ENCODE assay signal across 8 cellular contexts in genomic region chr1:169486281-169486904, GRCh38. TPM values are rescaled to one million over a fixed set of nuclear protein-coding genes. Genes with fewer than 3 reads are reported as not detected.
DNase-seq lines count a peak whose midpoint lies in the region; ATAC-seq and TF ChIP-seq lines count a peak whose summit lies in the region.

No MANE protein-coding gene starts in this region.

- DNase-seq in DND-41 (no peak), brain microvascular endothelial cell (peak; percentile 56), tibial nerve (ENCODE audit: low spot score in 2 of 2) (no peak), middle frontal gyrus (ENCODE audit: extremely low spot score, low spot score) (no peak), NCI-H2107 treated with DMSO at 0.1 percent for 48 hours (lab: John Stamatoyannopoulos, UW; ENCODE audit: unreplicated experiment) (no peak)

- H3K79me2 ChIP-seq in DND-41 (ENCODE audit: insufficient read depth, low read length): peaks cover 18% of the 10 kb centered on the region; the same call in 1 of the 2 replicates

- H3K4me2 ChIP-seq in DND-41 (ENCODE audit: insufficient read depth, low read length): peak overlapping the region; percentile 70

- peak overlapping the region; percentile 74 for H2AFZ ChIP-seq in DND-41 (ENCODE audit: low read depth, low read length)

- H3K36me3 ChIP-seq in DND-41 (ENCODE audit: insufficient read depth, low read length) (no peaks in the 10 kb centered on the region), HUES64 (ENCODE audit: insufficient read depth, low read length) (no peaks in the 10 kb centered on the region), brain microvascular endothelial cell (replicated peaks) (no peaks in the 10 kb centered on the region), liver (ENCODE audit: control insufficient read depth in 4 of 4, insufficient read depth in 3 of 4, low read depth in 1 of 4, low read length in 3 of 4) (no peaks in the 10 kb centered on the region), tibial nerve (no peaks in the 10 kb centered on the region)

- H3K9ac ChIP-seq in DND-41 (ENCODE audit: low read depth, low read length) (peak overlapping the region; percentile 64), HUES64 (ENCODE audit: low read depth, low read length) (peak overlapping the region; percentile 70), liver (ENCODE audit: low read depth in 1 of 2, low read length in 2 of 2) (peak overlapping the region; percentile 77 to 96)

- TF ChIP-seq CTCF in DND-41 (IDR thresholded peaks at IDR 0.05; ENCODE audit: borderline replicate concordance, extremely low read depth, low read length, poor library complexity, severe bottlenecking): no peak
- TF ChIP-seq CTCF in brain microvascular endothelial cell (IDR thresholded peaks at IDR 0.05; ENCODE audit: low read depth, low read length, missing control alignments): no peak
- TF ChIP-seq CTCF in liver (IDR thresholded peaks at IDR 0.05; ENCODE audit: low read depth, low read length, missing input control): no peak
- no peak for TF ChIP-seq CTCF in tibial nerve (IDR thresholded peaks at IDR 0.05)

- TF ChIP-seq RAD21 in liver (IDR thresholded peaks at IDR 0.05): no peak

- H3K4me1 ChIP-seq in DND-41 (ENCODE audit: insufficient read depth, low read length): peaks cover 38% of the 10 kb centered on the region
- H3K4me1 ChIP-seq in HUES64 (ENCODE audit: insufficient read depth, low read length): peaks cover 41% of the 10 kb centered on the region
- peaks cover 3 to 40% (median 14%) of the 10 kb centered on the region in 4 donors for H3K4me1 ChIP-seq in liver (ENCODE audit: control insufficient read depth in 4 of 4, insufficient read depth in 4 of 4, low read length in 3 of 4)
- peaks cover 0 to 46% (median 16%) of the 10 kb centered on the region in 4 donors for H3K4me1 ChIP-seq in tibial nerve

- ATAC-seq in DND-41 (ENCODE audit: insufficient read depth, low read depth) (no peak), HG02870 (IDR thresholded peaks at IDR 0.05; ENCODE audit: unreplicated experiment) (no peak)

- no peaks in the 10 kb centered on the region for H4K20me1 ChIP-seq in DND-41 (ENCODE audit: insufficient read depth, low read length)

- TF ChIP-seq POLR2A in tibial nerve (IDR thresholded peaks at IDR 0.05): no peak

- H3K4me3 ChIP-seq in DND-41 (ENCODE audit: low read depth in 1 of 2, low read length in 2 of 2) (peak overlapping the region; percentile 39 to 57; a peak in 3 of 4 replicates), HUES64 (ENCODE audit: low read length) (peak overlapping the region; percentile 83), brain microvascular endothelial cell (ENCODE audit: low read depth, low read length) (peak overlapping the region; percentile 79), liver (ENCODE audit: low read depth in 1 of 3, low read length in 3 of 3) (peak overlapping the region; percentile 50 to 81 (median 55)), tibial nerve (peak overlapping the region; percentile 40 to 99 (median 78))

- H3K27me3 ChIP-seq in DND-41 (ENCODE audit: insufficient read depth, low read length, poor library complexity): no peaks in the 10 kb centered on the region
- no peaks in the 10 kb centered on the region for H3K27me3 ChIP-seq in HUES64 (ENCODE audit: insufficient read depth, low read length)
- H3K27me3 ChIP-seq in brain microvascular endothelial cell (replicated peaks): no peaks in the 10 kb centered on the region
- H3K27me3 ChIP-seq in liver (ENCODE audit: control insufficient read depth in 4 of 4, insufficient read depth in 4 of 4, low read length in 3 of 4): no peaks in the 10 kb centered on the region
- no peaks in the 10 kb centered on the region for H3K27me3 ChIP-seq in tibial nerve

- 5% methylated on average over 10 of the region's 13 CpGs for WGBS in HUES64
- WGBS in liver: under 1% methylated on average over 13 of the region's 13 CpGs
- 3% methylated on average over 13 of the region's 13 CpGs for WGBS in tibial nerve, 2 donors

- H3K9me3 ChIP-seq in DND-41 (ENCODE audit: insufficient read depth, low read length, severe bottlenecking) (no peaks in the 10 kb centered on the region), HUES64 (ENCODE audit: insufficient read depth, low read depth, low read length) (no peaks in the 10 kb centered on the region), liver (ENCODE audit: control insufficient read depth in 4 of 4, low read length in 3 of 4) (no peaks in the 10 kb centered on the region), tibial nerve (no peaks in the 10 kb centered on the region)

- H3K27ac ChIP-seq in DND-41 (ENCODE audit: low read length) (peak overlapping the region; percentile 34), HUES64 (ENCODE audit: low read depth, low read length) (peak overlapping the region; percentile 80), brain microvascular endothelial cell (peak overlapping the region; percentile 97), liver (ENCODE audit: low read depth in 1 of 2, low read length in 2 of 2) (peak overlapping the region; percentile 96 to 98), tibial nerve (peak overlapping the region; percentile 97 to 100 (median 98))

- in situ Hi-C loops in brain microvascular endothelial cell (cut with HindIII; ENCODE audit: low pct_ligation_motif_present, low sequenced_read_pairs): no loop called here

- no peak for TF ChIP-seq EP300 in tibial nerve (IDR thresholded peaks at IDR 0.05)

TF ChIP-seq in liver, 16 proteins besides CTCF, POLR2A, EP300 and RAD21:
- no peak for TF ChIP-seq HNF4A (conservative IDR thresholded peaks at IDR 0.05)
- peak in 1 of 2 donors; percentile 21 for TF ChIP-seq GABPA (IDR thresholded peaks at IDR 0.05 in 1 of 2, conservative IDR thresholded peaks at IDR 0.05 in 1 of 2)
- TF ChIP-seq YY1 (IDR thresholded peaks at IDR 0.05): peak; percentile 88
- TF ChIP-seq, protein P1, sequence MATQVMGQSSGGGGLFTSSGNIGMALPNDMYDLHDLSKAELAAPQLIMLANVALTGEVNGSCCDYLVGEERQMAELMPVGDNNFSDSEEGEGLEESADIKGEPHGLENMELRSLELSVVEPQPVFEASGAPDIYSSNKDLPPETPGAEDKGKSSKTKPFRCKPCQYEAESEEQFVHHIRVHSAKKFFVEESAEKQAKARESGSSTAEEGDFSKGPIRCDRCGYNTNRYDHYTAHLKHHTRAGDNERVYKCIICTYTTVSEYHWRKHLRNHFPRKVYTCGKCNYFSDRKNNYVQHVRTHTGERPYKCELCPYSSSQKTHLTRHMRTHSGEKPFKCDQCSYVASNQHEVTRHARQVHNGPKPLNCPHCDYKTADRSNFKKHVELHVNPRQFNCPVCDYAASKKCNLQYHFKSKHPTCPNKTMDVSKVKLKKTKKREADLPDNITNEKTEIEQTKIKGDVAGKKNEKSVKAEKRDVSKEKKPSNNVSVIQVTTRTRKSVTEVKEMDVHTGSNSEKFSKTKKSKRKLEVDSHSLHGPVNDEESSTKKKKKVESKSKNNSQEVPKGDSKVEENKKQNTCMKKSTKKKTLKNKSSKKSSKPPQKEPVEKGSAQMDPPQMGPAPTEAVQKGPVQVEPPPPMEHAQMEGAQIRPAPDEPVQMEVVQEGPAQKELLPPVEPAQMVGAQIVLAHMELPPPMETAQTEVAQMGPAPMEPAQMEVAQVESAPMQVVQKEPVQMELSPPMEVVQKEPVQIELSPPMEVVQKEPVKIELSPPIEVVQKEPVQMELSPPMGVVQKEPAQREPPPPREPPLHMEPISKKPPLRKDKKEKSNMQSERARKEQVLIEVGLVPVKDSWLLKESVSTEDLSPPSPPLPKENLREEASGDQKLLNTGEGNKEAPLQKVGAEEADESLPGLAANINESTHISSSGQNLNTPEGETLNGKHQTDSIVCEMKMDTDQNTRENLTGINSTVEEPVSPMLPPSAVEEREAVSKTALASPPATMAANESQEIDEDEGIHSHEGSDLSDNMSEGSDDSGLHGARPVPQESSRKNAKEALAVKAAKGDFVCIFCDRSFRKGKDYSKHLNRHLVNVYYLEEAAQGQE (IDR thresholded peaks at IDR 0.05): no peak
- TF ChIP-seq TAF1 (conservative IDR thresholded peaks at IDR 0.05): peak; percentile 7
TF ChIP-seq in liver: peak in this region for 3.

RNA-seq across cellular contexts. Expression of gene SLC19A2, which starts 0.6 kb away (rescaled TPM):
- 13.5 TPM for polyA plus RNA-seq in HUES64 (2013, experiment 1 of 2)
- polyA plus RNA-seq in HUES64 (2013, experiment 2 of 2): 14.2 TPM
- total RNA-seq in liver (10 to 100 TPM; 14.3 to 18.7 TPM), tibial nerve (10 to 100 TPM; 25.1 to 51.6 (median 35.6) TPM)
- polyA plus RNA-seq in liver: 1 to 10 TPM; 4.8 to 5.3 TPM

RNA-seq across cellular contexts. Expression of gene CCDC181, which starts 59.1 kb away (rescaled TPM):
- polyA plus RNA-seq in HUES64 (2013, experiment 1 of 2): 5.2 TPM
- 6.2 TPM for polyA plus RNA-seq in HUES64 (2013, experiment 2 of 2)
- total RNA-seq in liver: under 1 TPM in 1 of 2 donors, not detected in 1; 0.08 TPM
- polyA plus RNA-seq in liver: under 1 TPM in 1 of 2 donors, not detected in 1; 0.02 TPM
- 1 to 10 TPM in 3 of 4 donors, under 1 TPM in 1; 0.39 to 3.6 (median 1.6) TPM for total RNA-seq in tibial nerve

Comparison
In these comparisons a context has a peak if more than half of its experiments do, and no peak if none do; other contexts are left out.
1. H3K27ac ChIP-seq: peak in every context shown above with its lines; median percentile 98 in tibial nerve; 97 in brain microvascular endothelial cell; 97 in liver; 80 in HUES64; 34 in DND-41.